In genomic region chr19:38055040-38055439, GRCh38 we compare ENCODE assay signal across 18 cellular contexts.
A peak's percentile ranks its signal among the peaks of the same experiment; 100 is the strongest.
DNase-seq lines count a peak whose midpoint lies in the region; ATAC-seq and TF ChIP-seq lines count a peak whose summit lies in the region.
"Had no signal": no experiment of that assay in that cellular context is flagged by ENCODE, and none has a peak within 500 bp of the region (broad histone marks: within the 10 kb centered on the region; RNA-seq: fewer than 3 reads in every experiment).

No MANE protein-coding gene starts in this region.

- no peak overlapping the region for H2BK15ac ChIP-seq in H9 (ENCODE audit: low read depth, low read length)

- H3K4me3 ChIP-seq in endodermal cell (ENCODE audit: low read length) (no peak overlapping the region), PC-3 (ENCODE audit: low read length) (no peak overlapping the region)
- H3K4me3 ChIP-seq: ovary had no signal

- no peak overlapping the region for H4K5ac ChIP-seq in H9 (ENCODE audit: insufficient read length, low read depth, low read length)

- TF ChIP-seq CTCF in H9 (conservative IDR thresholded peaks at IDR 0.05) (no peak), endodermal cell (conservative IDR thresholded peaks at IDR 0.05) (no peak), PC-3 (conservative IDR thresholded peaks at IDR 0.05; ENCODE audit: low read depth, low read length) (no peak)

- no peak overlapping the region for H2BK20ac ChIP-seq in H9 (ENCODE audit: low read depth, low read length, poor library complexity, severe bottlenecking)

- H3K4me1 Mint-ChIP-seq in H9 (peaks cover 35 to 38% of the 10 kb centered on the region in 2 experiments), endodermal cell (peaks cover 31% of the 10 kb centered on the region)
- H3K4me1 Mint-ChIP-seq in stimulated activated effector memory CD8-positive, alpha-beta T cell treated with anti-CD3 and anti-CD28 coated beads, Interleukin-12 subunit alpha, Interleukin-12 subunit beta, amount 100 ng/mL, for 72 hours, result peaks cover 7% of the 10 kb centered on the region

- H4K8ac ChIP-seq in H9 (replicated peaks; ENCODE audit: insufficient read length, low read depth, low read length), result no peak overlapping the region

- H2BK120ac ChIP-seq in H9 (ENCODE audit: low read depth, low read length, poor library complexity, severe bottlenecking), result no peak overlapping the region

- H3K4me3 Mint-ChIP-seq in H9, result peak overlapping the region; percentile 6 to 64; a peak in 3 of 5 replicates
- H3K4me3 Mint-ChIP-seq in endodermal cell, result no peak overlapping the region
- H3K4me3 Mint-ChIP-seq in stimulated activated effector memory CD8-positive, alpha-beta T cell treated with anti-CD3 and anti-CD28 coated beads, Interleukin-12 subunit alpha, Interleukin-12 subunit beta, amount 100 ng/mL, for 72 hours, result no peak overlapping the region
- H3K4me3 Mint-ChIP-seq: T-helper 17 cell had no signal

- no peak overlapping the region for H3T11ph ChIP-seq in H9 (ENCODE audit: low read length)

- H2BK5ac ChIP-seq in H9 (ENCODE audit: insufficient read length, low read length), result no peak overlapping the region

- H3K4me1 ChIP-seq in H9 (ENCODE audit: insufficient read depth, low read length) (peaks cover 16% of the 10 kb centered on the region; the same call in 1 of the 2 replicates), endodermal cell (ENCODE audit: control insufficient read depth, insufficient read depth, low read length) (peaks cover 10% of the 10 kb centered on the region), PC-3 (ENCODE audit: insufficient read depth, low read length) (peaks cover 17% of the 10 kb centered on the region)

- no peak overlapping the region for H3K4ac ChIP-seq in H9 (ENCODE audit: low read depth, low read length)

- no peak overlapping the region for H4K91ac ChIP-seq in H9 (ENCODE audit: insufficient read length, low read depth, low read length)

- peak overlapping the region; percentile 23 for H3K4me2 ChIP-seq in H9 (ENCODE audit: insufficient read depth, insufficient read length, low read length)
- no peak overlapping the region for H3K4me2 ChIP-seq in PC-3 (ENCODE audit: low read length)

- H3K36me3 ChIP-seq in endodermal cell (ENCODE audit: control insufficient read depth, insufficient read depth, low read length) (no peaks in the 10 kb centered on the region), PC-3 (ENCODE audit: low read depth, low read length) (0 out of 2 replicates have a peak, but pooled peaks cover 3% of the 10 kb centered on the region)
- H3K36me3 ChIP-seq: ovary had no signal

- H3K27ac Mint-ChIP-seq in H9, result peak overlapping the region in 2 of 3 experiments; percentile 46 to 69; a peak in 4 of 7 replicates
- H3K27ac Mint-ChIP-seq in endodermal cell, result no peak overlapping the region
- peak overlapping the region; percentile 20 for H3K27ac Mint-ChIP-seq in stimulated activated effector memory CD8-positive, alpha-beta T cell treated with anti-CD3 and anti-CD28 coated beads, Interleukin-12 subunit alpha, Interleukin-12 subunit beta, amount 100 ng/mL, for 72 hours
- H3K27ac Mint-ChIP-seq: T-helper 17 cell had no signal

- H3K18ac ChIP-seq in H9 (ENCODE audit: insufficient read length, low read depth, low read length), result no peak overlapping the region

- H3K9me2 ChIP-seq in PC-3 (replicated peaks; ENCODE audit: low read length), result no peaks in the 10 kb centered on the region

- ATAC-seq in stimulated activated effector memory CD8-positive, alpha-beta T cell treated with anti-CD3 and anti-CD28 coated beads, Interleukin-12 subunit alpha, Interleukin-12 subunit beta, amount 100 ng/mL, for 72 hours, result no peak
- ATAC-seq in PC-3, result no peak
- ATAC-seq: left lobe of liver, T-helper 17 cell had no signal

- CTCF ChIA-PET in PC-3 (lab: Charles Lee), result no interaction called here

- WGBS in H9 (ENCODE audit: extremely low coverage, insufficient read length, low lambda C conversion rate), result no CpG with 5 or more reads among the region's 7 CpGs
- WGBS in endodermal cell (ENCODE audit: insufficient coverage in 1 of 2, insufficient read length in 1 of 2), 2 experiments, result 60 to 62% methylated on average over 4 to 6 of the region's 7 CpGs

- H3K27ac ChIP-seq in H9 (ENCODE audit: insufficient read length, low read depth, low read length) (no peak overlapping the region), endodermal cell (ENCODE audit: low read depth, low read length) (no peak overlapping the region), PC-3 (ENCODE audit: low read length) (no peak overlapping the region)
- H3K27ac ChIP-seq: ovary had no signal

- H3K14ac ChIP-seq in H9 (ENCODE audit: insufficient read depth, low read length), result peak overlapping the region; percentile 51; the same call in 1 of the 2 replicates

- no peak overlapping the region for H3K23ac ChIP-seq in H9 (ENCODE audit: insufficient read length, low read depth, low read length)

- no peak overlapping the region for H3K56ac ChIP-seq in H9 (ENCODE audit: insufficient read length, low read depth, low read length)

- H3K36me3 Mint-ChIP-seq in H9 (ENCODE audit: insufficient read depth in 1 of 3, low read depth in 3 of 3) (peaks cover 4 to 11% (median 6%) of the 10 kb centered on the region in 3 experiments), endodermal cell (ENCODE audit: low read depth) (peaks cover 12% of the 10 kb centered on the region)
- no peaks in the 10 kb centered on the region for H3K36me3 Mint-ChIP-seq in stimulated activated effector memory CD8-positive, alpha-beta T cell treated with anti-CD3 and anti-CD28 coated beads, Interleukin-12 subunit alpha, Interleukin-12 subunit beta, amount 100 ng/mL, for 72 hours

- H3K23me2 ChIP-seq in H9 (ENCODE audit: insufficient read length, low read depth, low read length, poor library complexity, severe bottlenecking), result no peaks in the 10 kb centered on the region

- POLR2A ChIA-PET in PC-3 (lab: Charles Lee; ENCODE audit: unreplicated experiment), result no interaction called here

- H2BK12ac ChIP-seq in H9 (ENCODE audit: insufficient read length, low read depth, low read length), result no peak overlapping the region

- intact Hi-C loops in PC-3 (cut with micrococcal nuclease), result loop anchor here (5.0 kb wide), 1 partner anchor 53 kb away; no protein-coding TSS in a partner anchor

- H3K9ac ChIP-seq in H9 (ENCODE audit: extremely low read depth, insufficient read length, low read length) (no peak overlapping the region), endodermal cell (ENCODE audit: extremely low read depth, low read length, poor library complexity, severe bottlenecking) (no peak overlapping the region), PC-3 (ENCODE audit: low read length) (no peak overlapping the region)

- H2AFZ ChIP-seq in H9 (ENCODE audit: low read length) (no peak overlapping the region), PC-3 (ENCODE audit: low read length) (no peak overlapping the region)

- no peaks in the 10 kb centered on the region; the same call in 1 of the 2 replicates for H3K27me3 Mint-ChIP-seq in H9 (ENCODE audit: low read depth)
- H3K27me3 Mint-ChIP-seq in endodermal cell (ENCODE audit: insufficient read depth), result no peaks in the 10 kb centered on the region
- H3K27me3 Mint-ChIP-seq: T-helper 17 cell had no signal

- H3F3A ChIP-seq in PC-3 (ENCODE audit: low read length, unreplicated experiment), result no peaks in the 10 kb centered on the region

- BruUV-seq in PC-3 (replicated peaks; lab: Mats Ljungman, UMichigan), result no TSS peak

- H3K9me3 Mint-ChIP-seq in H9 (peaks cover 3 to 4% of the 10 kb centered on the region in 2 experiments; a peak in 2 of 5 replicates), endodermal cell (no peaks in the 10 kb centered on the region)
- H3K9me3 Mint-ChIP-seq in stimulated activated effector memory CD8-positive, alpha-beta T cell treated with anti-CD3 and anti-CD28 coated beads, Interleukin-12 subunit alpha, Interleukin-12 subunit beta, amount 100 ng/mL, for 72 hours, result no peaks in the 10 kb centered on the region

- H4K20me1 ChIP-seq in H9 (ENCODE audit: control insufficient read depth, insufficient read depth, insufficient read length) (no peaks in the 10 kb centered on the region), PC-3 (ENCODE audit: low read length) (no peaks in the 10 kb centered on the region)

- H3K79me2 ChIP-seq in H9 (ENCODE audit: insufficient read depth, low read length) (no peaks in the 10 kb centered on the region), PC-3 (ENCODE audit: low read length) (peaks cover 24% of the 10 kb centered on the region)

- no peaks in the 10 kb centered on the region for H3K27me3 ChIP-seq in H9 (ENCODE audit: insufficient read depth, low read length)
- no peaks in the 10 kb centered on the region for H3K27me3 ChIP-seq in endodermal cell (ENCODE audit: control insufficient read depth, insufficient read depth, low read length, poor library complexity, severe bottlenecking)
- H3K27me3 ChIP-seq in PC-3 (ENCODE audit: low read length), result no peaks in the 10 kb centered on the region
- H3K27me3 ChIP-seq: ovary had no signal

- H2AK5ac ChIP-seq in H9 (ENCODE audit: insufficient read length, low read length), result no peak overlapping the region

- H3K79me1 ChIP-seq in H9 (ENCODE audit: insufficient read depth, low read depth, low read length, poor library complexity, severe bottlenecking), result no peaks in the 10 kb centered on the region

- DNase-seq in H9 (no peak), NCI-H2227 (lab: John Stamatoyannopoulos, UW; ENCODE audit: unreplicated experiment) (peak; percentile 68), endodermal cell (peak; percentile 63), PC-3 (no peak)
- DNase-seq in stimulated activated effector memory CD8-positive, alpha-beta T cell treated with anti-CD3 and anti-CD28 coated beads, Interleukin-12 subunit alpha, Interleukin-12 subunit beta, amount 100 ng/mL, for 72 hours (ENCODE audit: low spot score in 2 of 2), result no peak
- DNase-seq in activated CD8-positive, alpha-beta memory T cell treated with anti-CD3 and anti-CD28 coated beads, Interleukin-2, amount 50 U/mL, for 4 hours, result no peak
- DNase-seq in stimulated activated CD4-positive, alpha-beta T cell treated with anti-CD3 and anti-CD28 coated beads, Interleukin-12 subunit alpha, Interleukin-12 subunit beta, amount 100 ng/mL, for 4 hours, result no peak
- DNase-seq: activated effector memory CD4-positive, alpha-beta T cell treated with anti-CD3 and anti-CD28 coated beads, Interleukin-2, amount 50 U/mL, for 16 hours; GF-D8; HCEC 1CT; KG1; NCI-H1417 treated with DMSO at 0.1 percent for 48 hours; NCI-H446; ovary; SIG-M5; stimulated activated CD4-positive, alpha-beta T cell treated with anti-CD3 and anti-CD28 coated beads, Interleukin-2, amount 100 ng/mL, for 48 hours; T-helper 17 cell had no signal

- H3K9me3 ChIP-seq in H9 (ENCODE audit: control insufficient read depth, low read depth, low read length), result no peaks in the 10 kb centered on the region
- H3K9me3 ChIP-seq in endodermal cell (ENCODE audit: control insufficient read depth, low read length), result no peaks in the 10 kb centered on the region
- H3K9me3 ChIP-seq in PC-3 (ENCODE audit: low read length), result no peaks in the 10 kb centered on the region
- H3K9me3 ChIP-seq: ovary had no signal

Comparison
In these comparisons a context has a peak if more than half of its experiments do, and no peak if none do; other contexts are left out.
1. DNase-seq: peak in NCI-H2227 (single experiment) and endodermal cell (single experiment); none in H9 (single experiment), stimulated activated effector memory CD8-positive, alpha-beta T cell treated with anti-CD3 and anti-CD28 coated beads, Interleukin-12 subunit alpha, Interleukin-12 subunit beta, amount 100 ng/mL, for 72 hours (0 of 2), PC-3 (single experiment), activated CD8-positive, alpha-beta memory T cell treated with anti-CD3 and anti-CD28 coated beads, Interleukin-2, amount 50 U/mL, for 4 hours (single experiment) and stimulated activated CD4-positive, alpha-beta T cell treated with anti-CD3 and anti-CD28 coated beads, Interleukin-12 subunit alpha, Interleukin-12 subunit beta, amount 100 ng/mL, for 4 hours (single experiment).
2. H3K4me3 Mint-ChIP-seq: peak in H9 (2 of 2); none in endodermal cell (single experiment) and stimulated activated effector memory CD8-positive, alpha-beta T cell treated with anti-CD3 and anti-CD28 coated beads, Interleukin-12 subunit alpha, Interleukin-12 subunit beta, amount 100 ng/mL, for 72 hours (single experiment).